Comparison of ENCODE assay signal across 2 cellular contexts in genomic region chr2:69547984-69548715, GRCh38.
TF ChIP-seq lines count a peak whose summit lies in the region.

No MANE protein-coding gene starts in this region.

TF ChIP-seq in IMR-90, 13 proteins besides CTCF, POLR2A, EP300 and RAD21:
- TF ChIP-seq MAZ (IDR thresholded peaks at IDR 0.05; ENCODE audit: borderline replicate concordance, low read depth, low read length) = no peak
- TF ChIP-seq SMC3 (IDR thresholded peaks at IDR 0.05; ENCODE audit: low read depth, low read length) = no peak
- TF ChIP-seq CEBPB (IDR thresholded peaks at IDR 0.05; ENCODE audit: low read depth, low read length) = peak; percentile 71
- no peak for TF ChIP-seq ELK1 (IDR thresholded peaks at IDR 0.05; ENCODE audit: borderline replicate concordance, low read depth, low read length)
- no peak for TF ChIP-seq CHD1 (IDR thresholded peaks at IDR 0.05; ENCODE audit: low read depth, low read length)
- TF ChIP-seq BHLHE40 (IDR thresholded peaks at IDR 0.05; ENCODE audit: low read depth, low read length) = no peak

TF ChIP-seq in K562, 482 proteins besides CTCF, POLR2A, EP300 and RAD21:
- TF ChIP-seq ZNF512 (tag; IDR thresholded peaks at IDR 0.05) (peak; percentile 87), ZBTB26 (CRISPR knock-in tag; IDR thresholded peaks at IDR 0.05) (no peak)
